In the genomic region with DNA sequence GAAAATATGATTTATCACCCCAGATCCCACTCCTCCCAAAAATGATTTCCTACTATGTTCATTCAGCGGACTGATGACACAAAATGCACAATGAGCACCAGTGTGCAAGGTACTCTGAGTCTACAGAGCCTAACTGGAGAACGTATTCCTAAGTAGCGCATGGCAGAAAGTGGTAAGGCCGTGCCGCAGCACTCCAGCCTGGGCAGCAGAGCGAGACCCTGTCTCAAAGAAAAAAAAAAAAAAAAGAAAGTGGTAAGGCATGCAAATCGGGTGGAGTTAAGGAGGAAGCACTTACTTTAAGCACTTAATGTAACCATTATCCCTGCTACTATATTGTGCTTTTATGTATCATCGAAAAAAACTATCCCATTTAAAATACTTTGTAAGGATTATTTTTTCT, we compare ENCODE assay signal across 26 cellular contexts. TPM values are rescaled to one million over a fixed set of nuclear protein-coding genes. Genes with fewer than 3 reads are reported as not detected.
A peak's percentile ranks its signal among the peaks of the same experiment; 100 is the strongest.
DNase-seq lines count a peak whose midpoint lies in the region; ATAC-seq and TF ChIP-seq lines count a peak whose summit lies in the region.
"Had no signal": no experiment of that assay in that cellular context is flagged by ENCODE, and none has a peak within 500 bp of the region (broad histone marks: within the 10 kb centered on the region; RNA-seq: fewer than 3 reads in every experiment).

No MANE protein-coding gene starts in this region.

- no peak overlapping the region for H2BK5ac ChIP-seq in trophoblast cell (ENCODE audit: low read depth, low read length, poor library complexity)

- TF ChIP-seq CTCF in cardiac muscle cell (IDR thresholded peaks at IDR 0.05; ENCODE audit: low read depth, low read length) (no peak), left ventricle myocardium inferior (IDR thresholded peaks at IDR 0.05; ENCODE audit: borderline replicate concordance) (no peak), ascending aorta (IDR thresholded peaks at IDR 0.05) (no peak)

- H2AK5ac ChIP-seq in trophoblast cell (ENCODE audit: low read length), result no peak overlapping the region

- H3K27ac Mint-ChIP-seq in stimulated activated effector memory CD8-positive, alpha-beta T cell treated with anti-CD3 and anti-CD28 coated beads, Interleukin-12 subunit alpha, Interleukin-12 subunit beta, amount 100 ng/mL, for 72 hours, result peak overlapping the region; percentile 12
- H3K27ac Mint-ChIP-seq: CD4-positive, alpha-beta T cell; HFFc6 had no signal

- no peak overlapping the region for H2BK120ac ChIP-seq in trophoblast cell (ENCODE audit: insufficient read depth, low read length, poor library complexity)

- DNase-seq in cardiac muscle cell (ENCODE audit: low read depth in 1 of 2, low spot score in 1 of 2) (no peak), left ventricle myocardium inferior (no peak), SK-N-MC (ENCODE audit: low read depth, low spot score) (no peak), left kidney (ENCODE audit: low read depth, low spot score) (peak; percentile 13), hepatic stellate cell (ENCODE audit: low spot score) (no peak), trophoblast cell (no peak), ascending aorta (ENCODE audit: low spot score in 2 of 2) (no peak)
- DNase-seq in stimulated activated effector memory CD8-positive, alpha-beta T cell treated with anti-CD3 and anti-CD28 coated beads, Interleukin-12 subunit alpha, Interleukin-12 subunit beta, amount 100 ng/mL, for 72 hours (ENCODE audit: low spot score in 2 of 2), result no peak
- DNase-seq: AML-193; CD4-positive, alpha-beta T cell; HFFc6; Karpas-422; NCI-H1092 treated with DMSO at 0.1 percent for 48 hours; NCI-H1436; NCI-H187; NCI-H2081 treated with DMSO at 0.1 percent for 48 hours; NCI-H446; NCI-H524 treated with DMSO at 0.1 percent for 48 hours; NCI-H774; PC-9; SJCRH30 had no signal

- no peaks in the 10 kb centered on the region for H3K4me1 Mint-ChIP-seq in stimulated activated effector memory CD8-positive, alpha-beta T cell treated with anti-CD3 and anti-CD28 coated beads, Interleukin-12 subunit alpha, Interleukin-12 subunit beta, amount 100 ng/mL, for 72 hours
- H3K4me1 Mint-ChIP-seq: GM23338 had no signal

- H4K91ac ChIP-seq in trophoblast cell (ENCODE audit: low read depth, low read length), result no peak overlapping the region

- H4K12ac ChIP-seq in trophoblast cell (ENCODE audit: low read depth, low read length), result no peak overlapping the region

- no peaks in the 10 kb centered on the region for H3K79me1 ChIP-seq in trophoblast cell (ENCODE audit: low read length)

- H3K36me3 ChIP-seq in cardiac muscle cell (peaks cover 39% of the 10 kb centered on the region), left ventricle myocardium inferior (peaks cover 69% of the 10 kb centered on the region), SK-N-MC (ENCODE audit: insufficient read depth, low read length) (peaks cover 63% of the 10 kb centered on the region), trophoblast cell (ENCODE audit: control insufficient read depth in 1 of 2, insufficient read depth in 2 of 2, low read length in 2 of 2) (peaks cover 6 to 19% of the 10 kb centered on the region in 2 experiments), ascending aorta (peaks cover 21 to 68% of the 10 kb centered on the region in 2 donors)

- H3K23ac ChIP-seq in trophoblast cell (ENCODE audit: low read length), result no peak overlapping the region

- no peaks in the 10 kb centered on the region for H3K9me3 Mint-ChIP-seq in stimulated activated effector memory CD8-positive, alpha-beta T cell treated with anti-CD3 and anti-CD28 coated beads, Interleukin-12 subunit alpha, Interleukin-12 subunit beta, amount 100 ng/mL, for 72 hours
- H3K9me3 Mint-ChIP-seq: CD4-positive, alpha-beta T cell; GM23338; HFFc6 had no signal

- no peak overlapping the region for H3K4me3 Mint-ChIP-seq in stimulated activated effector memory CD8-positive, alpha-beta T cell treated with anti-CD3 and anti-CD28 coated beads, Interleukin-12 subunit alpha, Interleukin-12 subunit beta, amount 100 ng/mL, for 72 hours
- H3K4me3 Mint-ChIP-seq: CD4-positive, alpha-beta T cell; GM23338; HFFc6 had no signal

- WGBS in trophoblast cell (ENCODE audit: extremely low coverage, insufficient coverage, insufficient read length), result no CpG with 5 or more reads among the region's 8 CpGs

- no peak overlapping the region for H3K4ac ChIP-seq in trophoblast cell (ENCODE audit: low read depth, low read length)

- no peak overlapping the region for H2AFZ ChIP-seq in trophoblast cell (ENCODE audit: insufficient read depth, low read length, poor library complexity)
- H2AFZ ChIP-seq: GM23338, PC-9 had no signal

- H2BK12ac ChIP-seq in trophoblast cell (ENCODE audit: low read length), result no peak overlapping the region

- H3K9ac ChIP-seq in SK-N-MC (ENCODE audit: insufficient read length) (no peak overlapping the region), trophoblast cell (ENCODE audit: low read length) (no peak overlapping the region)
- H3K9ac ChIP-seq: BLaER1 treated with 17β-estradiol and CSF1 and Interleukin-3, amounts not matched to agents 10 nM and 100 nM had no signal

- peaks cover 83% of the 10 kb centered on the region for H3K36me3 Mint-ChIP-seq in stimulated activated effector memory CD8-positive, alpha-beta T cell treated with anti-CD3 and anti-CD28 coated beads, Interleukin-12 subunit alpha, Interleukin-12 subunit beta, amount 100 ng/mL, for 72 hours

- H3K4me1 ChIP-seq in cardiac muscle cell (ENCODE audit: low read depth) (peaks cover 11% of the 10 kb centered on the region), left ventricle myocardium inferior (peaks cover 7% of the 10 kb centered on the region), trophoblast cell (ENCODE audit: control insufficient read depth in 1 of 2, insufficient read depth in 2 of 2, low read length in 2 of 2) (no peaks in the 10 kb centered on the region), ascending aorta (no peaks in the 10 kb centered on the region)
- H3K4me1 ChIP-seq: A549, SJCRH30 had no signal

- no peaks in the 10 kb centered on the region for H3K27me3 ChIP-seq in cardiac muscle cell
- no peaks in the 10 kb centered on the region for H3K27me3 ChIP-seq in left ventricle myocardium inferior (ENCODE audit: low read depth)
- no peaks in the 10 kb centered on the region for H3K27me3 ChIP-seq in trophoblast cell (ENCODE audit: insufficient read depth, low read length)
- H3K27me3 ChIP-seq in ascending aorta, result no peaks in the 10 kb centered on the region
- H3K27me3 ChIP-seq: BLaER1 treated with 17β-estradiol and CSF1 and Interleukin-3, amounts not matched to agents 10 nM and 100 nM; SJCRH30 had no signal

- H3K18ac ChIP-seq in trophoblast cell (ENCODE audit: low read length), result no peak overlapping the region

- H3K14ac ChIP-seq in trophoblast cell (ENCODE audit: low read length), result no peak overlapping the region

- H3K27ac ChIP-seq in cardiac muscle cell, result peak overlapping the region; percentile 67
- no peak overlapping the region for H3K27ac ChIP-seq in left ventricle myocardium inferior (replicated peaks)
- peak overlapping the region; percentile 25; the same call in 1 of the 2 replicates for H3K27ac ChIP-seq in SK-N-MC
- H3K27ac ChIP-seq in trophoblast cell (ENCODE audit: low read depth, low read length), result no peak overlapping the region
- H3K27ac ChIP-seq in ascending aorta, result no peak overlapping the region
- H3K27ac ChIP-seq: A549; BLaER1 treated with 17β-estradiol and CSF1 and Interleukin-3, amounts not matched to agents 10 nM and 100 nM; PC-9; SJCRH30 had no signal

- H3K79me2 ChIP-seq in trophoblast cell (ENCODE audit: control insufficient read depth, insufficient read depth, low read length, poor library complexity), result no peaks in the 10 kb centered on the region

- intact Hi-C loops in left ventricle myocardium inferior (cut with micrococcal nuclease), result no loop called here
- intact Hi-C loops in ascending aorta (cut with DNase I), result no loop called here

- H4K8ac ChIP-seq in trophoblast cell (ENCODE audit: low read depth, low read length), result no peak overlapping the region

- H3K4me2 ChIP-seq in trophoblast cell (ENCODE audit: low read length), result no peak overlapping the region
- H3K4me2 ChIP-seq: A549; BLaER1 treated with 17β-estradiol and CSF1 and Interleukin-3, amounts not matched to agents 10 nM and 100 nM; GM23338; PC-9 had no signal

- H3K9me3 ChIP-seq in cardiac muscle cell (ENCODE audit: low read depth) (no peaks in the 10 kb centered on the region), left ventricle myocardium inferior (replicated peaks) (no peaks in the 10 kb centered on the region), SK-N-MC (ENCODE audit: low read depth, low read length) (no peaks in the 10 kb centered on the region), trophoblast cell (ENCODE audit: insufficient read depth, low read depth, low read length) (no peaks in the 10 kb centered on the region), ascending aorta (no peaks in the 10 kb centered on the region)
- H3K9me3 ChIP-seq: A549; BLaER1 treated with 17β-estradiol and CSF1 and Interleukin-3, amounts not matched to agents 10 nM and 100 nM; HAP-1; SJCRH30 had no signal

- no peak for ATAC-seq in stimulated activated effector memory CD8-positive, alpha-beta T cell treated with anti-CD3 and anti-CD28 coated beads, Interleukin-12 subunit alpha, Interleukin-12 subunit beta, amount 100 ng/mL, for 72 hours
- ATAC-seq: A549, GM23338, Right ventricle myocardium inferior had no signal

- no peak overlapping the region for H3K4me3 ChIP-seq in cardiac muscle cell
- no peak overlapping the region for H3K4me3 ChIP-seq in left ventricle myocardium inferior
- H3K4me3 ChIP-seq in SK-N-MC, result no peak overlapping the region
- H3K4me3 ChIP-seq in trophoblast cell (ENCODE audit: low read depth, low read length), result no peak overlapping the region
- H3K4me3 ChIP-seq in ascending aorta, result no peak overlapping the region
- H3K4me3 ChIP-seq: A549; BLaER1 treated with 17β-estradiol and CSF1 and Interleukin-3, amounts not matched to agents 10 nM and 100 nM; GM23338; HAP-1; PC-9; SJCRH30 had no signal

RNA-seq across cellular contexts. Expression of gene CYP51A1, which starts 25.5 kb away (rescaled TPM):
- total RNA-seq in cardiac muscle cell (41.0 and 94.4 TPM in 2 replicates), left ventricle myocardium inferior (15.8 TPM), ascending aorta (19.9 TPM)
- 70.0 and 116 TPM in 2 replicates for polyA plus RNA-seq in cardiac muscle cell
- polyA plus RNA-seq in trophoblast cell (2013), result 151 and 152 TPM in 2 replicates

Comparison
In these comparisons a context has a peak if more than half of its experiments do, and no peak if none do; other contexts are left out.
1. H3K27ac ChIP-seq: peak in cardiac muscle cell (single experiment) and SK-N-MC (single experiment); none in left ventricle myocardium inferior (single experiment), trophoblast cell (single experiment) and ascending aorta (0 of 2).